31 cellular contexts compared by ENCODE assay signal in the genomic region with DNA sequence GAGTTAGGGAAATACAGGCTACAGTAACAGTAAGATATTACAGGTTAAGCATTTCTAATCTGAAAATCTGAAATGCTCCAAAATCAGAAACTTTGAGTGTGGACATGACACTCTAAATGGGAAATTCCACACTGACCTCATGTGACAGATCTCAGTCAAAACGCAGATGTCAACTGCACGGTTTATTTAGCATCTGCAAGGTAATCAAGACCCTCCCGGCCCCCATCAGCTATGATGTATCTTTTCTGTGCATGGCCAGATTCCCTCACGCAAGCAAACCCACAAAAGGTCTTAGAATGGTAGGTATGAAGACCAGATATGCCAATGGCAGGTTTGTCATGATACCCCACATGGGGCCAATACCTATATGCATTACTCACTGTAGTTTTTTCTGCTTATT.
"Had no signal": no experiment of that assay in that cellular context is flagged by ENCODE, and none has a peak within 500 bp of the region (broad histone marks: within the 10 kb centered on the region; RNA-seq: fewer than 3 reads in every experiment).

No MANE protein-coding gene starts in this region.

- H3K4me1 Mint-ChIP-seq: T-helper 17 cell had no signal

- H3K4me3 ChIP-seq: adrenal gland, body of pancreas, cardiac muscle cell, colonic mucosa, gastrocnemius medialis had no signal

- H3K9me3 Mint-ChIP-seq: activated B cell treated with CpG ODN at 0.5 μM for 24 hours; activated CD4-positive, alpha-beta memory T cell treated with anti-CD3 and anti-CD28 coated beads, Interleukin-2, amount 10 ng/mL, durations not matched to agents 7 days and 5 days; activated T-cell treated with anti-CD3 and anti-CD28 coated beads, Interleukin-2, amount 50 U/mL, for 24 hours had no signal

- H3K27me3 ChIP-seq: adrenal gland, body of pancreas, cardiac muscle cell, colonic mucosa, gastrocnemius medialis had no signal

- H3K36me3 Mint-ChIP-seq: activated naive CD4-positive, alpha-beta T cell treated with anti-CD3 and anti-CD28 coated beads, Interleukin-2, amount 50 U/mL, for 72 hours had no signal

- ATAC-seq: activated CD4-positive, CD25-positive, alpha-beta regulatory T cell treated with anti-CD3 and anti-CD28 coated beads, Interleukin-2, amount 50 U/mL, for 24 hours; activated naive CD4-positive, alpha-beta T cell treated with anti-CD3 and anti-CD28 coated beads, Interleukin-2, amount 50 U/mL, for 72 hours; activated T-cell treated with anti-CD3 and anti-CD28 coated beads, Interleukin-2, amount 50 U/mL, for 72 hours; body of pancreas; esophagus mucosa; gastrocnemius medialis; T-helper 17 cell had no signal

- H3K4me1 ChIP-seq: adrenal gland, body of pancreas, colonic mucosa, gastrocnemius medialis had no signal

- H3K27me3 Mint-ChIP-seq: activated B cell treated with CpG ODN at 0.5 μM for 24 hours; activated naive CD4-positive, alpha-beta T cell treated with anti-CD3 and anti-CD28 coated beads, Interleukin-2, amount 10 ng/mL, durations not matched to agents 7 days and 5 days; activated T-cell treated with anti-CD3 and anti-CD28 coated beads, Interleukin-2, amount 50 U/mL, for 24 hours; T-helper 17 cell had no signal

- DNase-seq: activated B cell treated with CpG ODN at 0.5 μM for 24 hours; activated CD4-positive, alpha-beta memory T cell treated with anti-CD3 and anti-CD28 coated beads, Interleukin-2, amount 10 ng/mL, durations not matched to agents 7 days and 5 days; activated CD4-positive, alpha-beta T cell treated with anti-CD3 and anti-CD28 coated beads for 48 hours; activated CD4-positive, alpha-beta T cell treated with anti-CD3 and anti-CD28 coated beads, Interleukin-2, amount 50 U/mL, for 4 hours; activated CD8-positive, alpha-beta memory T cell treated with anti-CD3 and anti-CD28 coated beads, Interleukin-2, amount 50 U/mL, for 48 hours; activated gamma-delta T cell; activated naive CD4-positive, alpha-beta T cell; activated naive CD4-positive, alpha-beta T cell treated with anti-CD3 and anti-CD28 coated beads, Interleukin-2, amount 10 ng/mL, durations not matched to agents 7 days and 5 days; activated T-cell treated with anti-CD3 and anti-CD28 coated beads for 4 hours; activated T-cell treated with anti-CD3 and anti-CD28 coated beads, Interleukin-2, amount 50 U/mL, for 24 hours; activated T-cell treated with anti-CD3 and anti-CD28 coated beads, Interleukin-2, amount 50 U/mL, for 72 hours; adrenal gland; amygdala; aorta; body of pancreas; central memory CD4-positive, alpha-beta T cell; cerebellar nuclear complex; colonic mucosa; effector CD8-positive, alpha-beta T cell; foreskin fibroblast; gastrocnemius medialis; head of caudate nucleus; T-helper 1 cell; T-helper 17 cell; T1000; WERI-Rb-1 had no signal

- H3K36me3 ChIP-seq: adrenal gland, cardiac muscle cell, colonic mucosa, gastrocnemius medialis, WERI-Rb-1 had no signal

- H3K27ac Mint-ChIP-seq: activated B cell treated with CpG ODN at 0.5 μM for 24 hours; activated CD4-positive, alpha-beta memory T cell treated with anti-CD3 and anti-CD28 coated beads, Interleukin-2, amount 10 ng/mL, durations not matched to agents 7 days and 5 days; activated naive CD4-positive, alpha-beta T cell treated with anti-CD3 and anti-CD28 coated beads, Interleukin-2, amount 10 ng/mL, durations not matched to agents 7 days and 5 days; activated naive CD4-positive, alpha-beta T cell treated with anti-CD3 and anti-CD28 coated beads, Interleukin-2, amount 50 U/mL, for 72 hours; activated T-cell treated with anti-CD3 and anti-CD28 coated beads, Interleukin-2, amount 50 U/mL, for 24 hours; activated T-cell treated with anti-CD3 and anti-CD28 coated beads, Interleukin-2, amount 50 U/mL, for 72 hours; T-helper 17 cell; T-helper 2 cell treated with Interferon-gamma antibody and Interleukin-4, amounts not matched to agents 5 μg/mL and 100 μg/mL, for 36 hours had no signal

- H3K9me3 ChIP-seq: adrenal gland, body of pancreas, colonic mucosa, gastrocnemius medialis had no signal

- H3K4me3 Mint-ChIP-seq: activated B cell treated with CpG ODN at 0.5 μM for 24 hours; activated CD4-positive, alpha-beta memory T cell treated with anti-CD3 and anti-CD28 coated beads, Interleukin-2, amount 10 ng/mL, durations not matched to agents 7 days and 5 days; activated naive CD4-positive, alpha-beta T cell treated with anti-CD3 and anti-CD28 coated beads, Interleukin-2, amount 10 ng/mL, durations not matched to agents 7 days and 5 days; activated T-cell treated with anti-CD3 and anti-CD28 coated beads, Interleukin-2, amount 50 U/mL, for 24 hours; activated T-cell treated with anti-CD3 and anti-CD28 coated beads, Interleukin-2, amount 50 U/mL, for 72 hours; T-helper 17 cell; T-helper 2 cell treated with Interferon-gamma antibody and Interleukin-4, amounts not matched to agents 5 μg/mL and 100 μg/mL, for 36 hours had no signal

- H3K27ac ChIP-seq: adrenal gland, body of pancreas, cardiac muscle cell, colonic mucosa, gastrocnemius medialis, WERI-Rb-1 had no signal
